ENCODE assay signal across 8 cellular contexts in genomic region chr17:73841431-73842060, GRCh38.
DNase-seq lines count a peak whose midpoint lies in the region; ATAC-seq, FAIRE-seq and TF ChIP-seq lines count a peak whose summit lies in the region.
"Had no signal": no experiment of that assay in that cellular context is flagged by ENCODE, and none has a peak within 500 bp of the region (broad histone marks: within the 10 kb centered on the region; RNA-seq: fewer than 3 reads in every experiment).

No MANE protein-coding gene starts in this region.

- H3K9ac ChIP-seq in Karpas-422 (ENCODE audit: low read length) (no peak overlapping the region), mesendoderm (ENCODE audit: low read length) (no peak overlapping the region)

- no peak for FAIRE-seq in frontal cortex (lab: Jason Lieb, UNC)

- no peak overlapping the region for H3K56ac ChIP-seq in mesendoderm (ENCODE audit: low read length)

- H3K4me3 ChIP-seq in Karpas-422 (ENCODE audit: low read length) = no peak overlapping the region
- no peak overlapping the region for H3K4me3 ChIP-seq in mesendoderm (ENCODE audit: low read length)
- no peak overlapping the region for H3K4me3 ChIP-seq in sigmoid colon
- H3K4me3 ChIP-seq: tibial artery had no signal

- no peak overlapping the region for H4K5ac ChIP-seq in mesendoderm (ENCODE audit: low read length)

- no CpG with 5 or more reads among the region's 3 CpGs for WGBS in mesendoderm (ENCODE audit: extremely low coverage, insufficient coverage, low lambda C conversion rate)
- 77 to 81% methylated on average over 3 of the region's 3 CpGs for WGBS in sigmoid colon, 2 donors

- H3K9me3 ChIP-seq in Karpas-422 (ENCODE audit: low read length) (no peaks in the 10 kb centered on the region), sigmoid colon (no peaks in the 10 kb centered on the region)
- H3K9me3 ChIP-seq: tibial artery had no signal

- no peak overlapping the region for H3K18ac ChIP-seq in mesendoderm (ENCODE audit: low read length)

- no peak overlapping the region for H3K27ac ChIP-seq in Karpas-422 (ENCODE audit: low read length)
- H3K27ac ChIP-seq in mesendoderm (ENCODE audit: low read depth, low read length) = no peak overlapping the region
- no peak overlapping the region for H3K27ac ChIP-seq in sigmoid colon
- H3K27ac ChIP-seq: tibial artery had no signal

- H2BK15ac ChIP-seq in mesendoderm (replicated peaks; ENCODE audit: low read depth) = no peak overlapping the region

- no peak overlapping the region for H3K4ac ChIP-seq in mesendoderm (ENCODE audit: low read depth, low read length)

- peak; percentile 50 for TF ChIP-seq CTCF in WTC11 (IDR thresholded peaks at IDR 0.05)
- no peak for TF ChIP-seq CTCF in sigmoid colon (IDR thresholded peaks at IDR 0.05)

- POLR2A ChIA-PET in WTC11 (lab: Charles Lee) = interaction anchor here (0.7 kb wide), 1 partner anchor 99 kb away, joined by 3 read pairs; no protein-coding TSS in a partner anchor

- no peak overlapping the region for H4K8ac ChIP-seq in mesendoderm (ENCODE audit: low read depth, low read length)

- H2BK120ac ChIP-seq in mesendoderm (ENCODE audit: low read depth, low read length) = no peak overlapping the region

- no peak overlapping the region for H2AK5ac ChIP-seq in mesendoderm (ENCODE audit: low read length)

- no peaks in the 10 kb centered on the region for H4K20me1 ChIP-seq in Karpas-422 (ENCODE audit: insufficient read depth, low read depth, low read length)

- H2AFZ ChIP-seq in Karpas-422 (ENCODE audit: low read length) = no peak overlapping the region

- no peak overlapping the region for H3K23ac ChIP-seq in mesendoderm (ENCODE audit: low read length)

- DNase-seq in DMS153 (lab: John Stamatoyannopoulos, UW) = peak; percentile 34
- peak; percentile 57 for DNase-seq in Karpas-422
- DNase-seq in WTC11 (ENCODE audit: low spot score) = peak; percentile 54
- peak; percentile 71 for DNase-seq in mesendoderm
- DNase-seq in sigmoid colon = no peak
- no peak for DNase-seq in frontal cortex (ENCODE audit: low spot score in 2 of 2)
- DNase-seq: tibial artery had no signal

- ATAC-seq in WTC11 (peak; percentile 93), GM18868 (IDR thresholded peaks at IDR 0.05; ENCODE audit: unreplicated experiment) (no peak)

- TF ChIP-seq EP300 in sigmoid colon (IDR thresholded peaks at IDR 0.05) = no peak

- no peak for TF ChIP-seq POLR2A in sigmoid colon (IDR thresholded peaks at IDR 0.05)

- no peak overlapping the region for H2BK5ac ChIP-seq in mesendoderm (ENCODE audit: low read length)

- H3K36me3 ChIP-seq in Karpas-422 (ENCODE audit: insufficient read depth, low read length) (no peaks in the 10 kb centered on the region), mesendoderm (ENCODE audit: control insufficient read depth, insufficient read depth, low read length) (no peaks in the 10 kb centered on the region), sigmoid colon (no peaks in the 10 kb centered on the region)
- H3K36me3 ChIP-seq: tibial artery had no signal

- peaks cover 7% of the 10 kb centered on the region for H3K9me3 Mint-ChIP-seq in WTC11

- H3K4me2 ChIP-seq in Karpas-422 (ENCODE audit: low read depth, low read length, poor library complexity, severe bottlenecking) (no peak overlapping the region), mesendoderm (ENCODE audit: low read length) (no peak overlapping the region)

- intact Hi-C loops in sigmoid colon (cut with DNase I) = no loop called here

- peaks cover 2% of the 10 kb centered on the region; the same call in 1 of the 2 replicates for H3K4me1 Mint-ChIP-seq in WTC11

- CTCF ChIA-PET in WTC11 (lab: Charles Lee) = interaction anchor here (0.6 to 3.4 kb wide), 20 partner anchors 14 to 412 kb away, joined by 3 to 13 read pairs (median 4); no protein-coding TSS in a partner anchor

- H3K27me3 ChIP-seq in Karpas-422 (ENCODE audit: low read length) (no peaks in the 10 kb centered on the region), mesendoderm (ENCODE audit: insufficient read depth, low read length, poor library complexity) (no peaks in the 10 kb centered on the region), sigmoid colon (peaks cover 0 to 19% (median 0%) of the 10 kb centered on the region in 3 donors)

- peaks cover 6% of the 10 kb centered on the region; the same call in 1 of the 2 replicates for H3K36me3 Mint-ChIP-seq in WTC11

- no peak overlapping the region for H3K27ac Mint-ChIP-seq in WTC11

- H3K79me2 ChIP-seq in Karpas-422 (ENCODE audit: low read length) = no peaks in the 10 kb centered on the region
- no peaks in the 10 kb centered on the region for H3K79me2 ChIP-seq in mesendoderm (ENCODE audit: control insufficient read depth, insufficient read depth, low read length)

- H3K4me1 ChIP-seq in Karpas-422 (ENCODE audit: low read length) (no peaks in the 10 kb centered on the region), mesendoderm (ENCODE audit: control insufficient read depth, low read depth, low read length) (no peaks in the 10 kb centered on the region), sigmoid colon (no peaks in the 10 kb centered on the region)
- H3K4me1 ChIP-seq: tibial artery had no signal

- no peak overlapping the region for H3K4me3 Mint-ChIP-seq in WTC11

- no peaks in the 10 kb centered on the region for H3K9me2 ChIP-seq in Karpas-422 (replicated peaks; ENCODE audit: insufficient read depth, low read length)

- H3K79me1 ChIP-seq in mesendoderm (ENCODE audit: low read length) = no peaks in the 10 kb centered on the region

- peaks cover 4% of the 10 kb centered on the region for H3K27me3 Mint-ChIP-seq in WTC11 (ENCODE audit: low read depth)

TF ChIP-seq in WTC11, 78 proteins besides CTCF, POLR2A, EP300 and RAD21:
- TF ChIP-seq, protein P1, sequence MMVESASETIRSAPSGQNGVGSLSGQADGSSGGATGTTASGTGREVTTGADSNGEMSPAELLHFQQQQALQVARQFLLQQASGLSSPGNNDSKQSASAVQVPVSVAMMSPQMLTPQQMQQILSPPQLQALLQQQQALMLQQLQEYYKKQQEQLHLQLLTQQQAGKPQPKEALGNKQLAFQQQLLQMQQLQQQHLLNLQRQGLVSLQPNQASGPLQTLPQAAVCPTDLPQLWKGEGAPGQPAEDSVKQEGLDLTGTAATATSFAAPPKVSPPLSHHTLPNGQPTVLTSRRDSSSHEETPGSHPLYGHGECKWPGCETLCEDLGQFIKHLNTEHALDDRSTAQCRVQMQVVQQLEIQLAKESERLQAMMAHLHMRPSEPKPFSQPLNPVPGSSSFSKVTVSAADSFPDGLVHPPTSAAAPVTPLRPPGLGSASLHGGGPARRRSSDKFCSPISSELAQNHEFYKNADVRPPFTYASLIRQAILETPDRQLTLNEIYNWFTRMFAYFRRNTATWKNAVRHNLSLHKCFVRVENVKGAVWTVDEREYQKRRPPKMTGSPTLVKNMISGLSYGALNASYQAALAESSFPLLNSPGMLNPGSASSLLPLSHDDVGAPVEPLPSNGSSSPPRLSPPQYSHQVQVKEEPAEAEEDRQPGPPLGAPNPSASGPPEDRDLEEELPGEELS (CRISPR knock-in tag; IDR thresholded peaks at IDR 0.05) = no peak
- 0 out of 2 replicates have a peak, but pooled peaks have one; percentile 21 for TF ChIP-seq ZNF423 (CRISPR knock-in tag; IDR thresholded peaks at IDR 0.05)
- peak; percentile 31; the same call in 1 of the 2 replicates for TF ChIP-seq MAX (CRISPR knock-in tag; IDR thresholded peaks at IDR 0.05)
- no peak for TF ChIP-seq NFYB (CRISPR knock-in tag; conservative IDR thresholded peaks at IDR 0.05; ENCODE audit: low read depth)
- no peak for TF ChIP-seq HMGXB4 (CRISPR knock-in tag; IDR thresholded peaks at IDR 0.05)

Comparison
In these comparisons a context has a peak if more than half of its experiments do, and no peak if none do; other contexts are left out.
1. DNase-seq: peak in DMS153 (single experiment), Karpas-422 (single experiment), WTC11 (single experiment) and mesendoderm (single experiment); none in sigmoid colon (single experiment) and frontal cortex (0 of 2).